1 cellular context compared by ENCODE assay signal in genomic region chr1:38482080-38482826, GRCh38.
TF ChIP-seq lines count a peak whose summit lies in the region.

No MANE protein-coding gene starts in this region.

TF ChIP-seq in GM12878, 131 proteins besides CTCF, POLR2A, EP300 and RAD21 (continued from another document):
- TF ChIP-seq ZNF622 (IDR thresholded peaks at IDR 0.05) (no peak), ZZZ3 (IDR thresholded peaks at IDR 0.05; ENCODE audit: control insufficient read depth, insufficient read length, low read depth) (no peak), PAX5 (IDR thresholded peaks at IDR 0.05; ENCODE audit: borderline replicate concordance, low read depth, low read length) (no peak), RAD51 (IDR thresholded peaks at IDR 0.05) (peak; percentile 75), SPI1 (IDR thresholded peaks at IDR 0.05; ENCODE audit: borderline replicate concordance, insufficient read depth, low read depth, low read length) (peak; percentile 79), MTA3 (IDR thresholded peaks at IDR 0.05; ENCODE audit: borderline replicate concordance, low read length) (no peak), YY1 (IDR thresholded peaks at IDR 0.05; ENCODE audit: low read depth, low read length) (no peak), BRCA1 (IDR thresholded peaks at IDR 0.05; ENCODE audit: low read depth, low read length) (no peak)
- TF ChIP-seq, protein P1, sequence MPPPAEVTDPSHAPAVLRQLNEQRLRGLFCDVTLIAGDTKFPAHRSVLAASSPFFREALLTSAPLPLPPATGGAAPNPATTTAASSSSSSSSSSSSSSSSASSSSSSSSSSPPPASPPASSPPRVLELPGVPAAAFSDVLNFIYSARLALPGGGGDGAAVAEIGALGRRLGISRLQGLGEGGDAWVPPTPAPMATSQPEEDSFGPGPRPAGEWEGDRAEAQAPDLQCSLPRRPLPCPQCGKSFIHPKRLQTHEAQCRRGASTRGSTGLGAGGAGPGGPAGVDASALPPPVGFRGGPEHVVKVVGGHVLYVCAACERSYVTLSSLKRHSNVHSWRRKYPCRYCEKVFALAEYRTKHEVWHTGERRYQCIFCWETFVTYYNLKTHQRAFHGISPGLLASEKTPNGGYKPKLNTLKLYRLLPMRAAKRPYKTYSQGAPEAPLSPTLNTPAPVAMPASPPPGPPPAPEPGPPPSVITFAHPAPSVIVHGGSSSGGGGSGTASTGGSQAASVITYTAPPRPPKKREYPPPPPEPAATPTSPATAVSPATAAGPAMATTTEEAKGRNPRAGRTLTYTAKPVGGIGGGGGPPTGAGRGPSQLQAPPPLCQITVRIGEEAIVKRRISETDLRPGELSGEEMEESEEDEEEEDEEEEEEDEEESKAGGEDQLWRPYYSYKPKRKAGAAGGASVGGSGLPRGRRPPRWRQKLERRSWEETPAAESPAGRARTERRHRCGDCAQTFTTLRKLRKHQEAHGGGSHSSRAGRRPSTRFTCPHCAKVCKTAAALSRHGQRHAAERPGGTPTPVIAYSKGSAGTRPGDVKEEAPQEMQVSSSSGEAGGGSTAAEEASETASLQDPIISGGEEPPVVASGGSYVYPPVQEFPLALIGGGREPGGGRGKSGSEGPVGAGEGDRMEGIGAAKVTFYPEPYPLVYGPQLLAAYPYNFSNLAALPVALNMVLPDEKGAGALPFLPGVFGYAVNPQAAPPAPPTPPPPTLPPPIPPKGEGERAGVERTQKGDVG (CRISPR knock-in tag; IDR thresholded peaks at IDR 0.05): no peak
- TF ChIP-seq, protein P2, sequence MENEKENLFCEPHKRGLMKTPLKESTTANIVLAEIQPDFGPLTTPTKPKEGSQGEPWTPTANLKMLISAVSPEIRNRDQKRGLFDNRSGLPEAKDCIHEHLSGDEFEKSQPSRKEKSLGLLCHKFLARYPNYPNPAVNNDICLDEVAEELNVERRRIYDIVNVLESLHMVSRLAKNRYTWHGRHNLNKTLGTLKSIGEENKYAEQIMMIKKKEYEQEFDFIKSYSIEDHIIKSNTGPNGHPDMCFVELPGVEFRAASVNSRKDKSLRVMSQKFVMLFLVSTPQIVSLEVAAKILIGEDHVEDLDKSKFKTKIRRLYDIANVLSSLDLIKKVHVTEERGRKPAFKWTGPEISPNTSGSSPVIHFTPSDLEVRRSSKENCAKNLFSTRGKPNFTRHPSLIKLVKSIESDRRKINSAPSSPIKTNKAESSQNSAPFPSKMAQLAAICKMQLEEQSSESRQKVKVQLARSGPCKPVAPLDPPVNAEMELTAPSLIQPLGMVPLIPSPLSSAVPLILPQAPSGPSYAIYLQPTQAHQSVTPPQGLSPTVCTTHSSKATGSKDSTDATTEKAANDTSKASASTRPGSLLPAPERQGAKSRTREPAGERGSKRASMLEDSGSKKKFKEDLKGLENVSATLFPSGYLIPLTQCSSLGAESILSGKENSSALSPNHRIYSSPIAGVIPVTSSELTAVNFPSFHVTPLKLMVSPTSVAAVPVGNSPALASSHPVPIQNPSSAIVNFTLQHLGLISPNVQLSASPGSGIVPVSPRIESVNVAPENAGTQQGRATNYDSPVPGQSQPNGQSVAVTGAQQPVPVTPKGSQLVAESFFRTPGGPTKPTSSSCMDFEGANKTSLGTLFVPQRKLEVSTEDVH (IDR thresholded peaks at IDR 0.05; ENCODE audit: low read depth, partially characterized antibody): no peak
